ENCODE assay signal across 5 cellular contexts in the genomic region with DNA sequence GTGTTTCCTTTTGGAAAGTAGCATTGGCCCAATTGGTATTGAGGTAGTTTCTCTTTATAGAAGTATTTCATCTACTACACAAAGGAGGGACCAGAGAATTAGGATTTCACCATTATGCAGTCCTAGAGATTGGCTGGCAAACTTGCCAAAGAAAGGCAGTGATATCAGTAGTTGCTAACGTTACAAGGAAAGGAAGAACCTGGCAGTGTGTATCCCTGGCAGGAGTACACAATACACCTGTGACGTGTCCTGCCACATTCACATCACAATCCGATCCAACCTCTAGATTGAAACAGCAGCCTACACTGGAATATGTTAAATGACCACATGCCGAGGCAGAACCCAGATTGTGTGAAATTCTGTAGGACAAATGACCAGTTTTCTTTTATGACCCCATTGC.
"Had no signal": no experiment of that assay in that cellular context is flagged by ENCODE, and none has a peak within 500 bp of the region (broad histone marks: within the 10 kb centered on the region; RNA-seq: fewer than 3 reads in every experiment).

No MANE protein-coding gene starts in this region.

- DNase-seq: H9, KG1 had no signal

- H3K4me3 ChIP-seq: GM23338, K562 had no signal

- ATAC-seq: GM23338, HepG2, K562 had no signal
